In genomic region chrY:19026631-19027030, GRCh38 we compare ENCODE assay signal across 11 cellular contexts.
"Had no signal": no experiment of that assay in that cellular context is flagged by ENCODE, and none has a peak within 500 bp of the region (broad histone marks: within the 10 kb centered on the region; RNA-seq: fewer than 3 reads in every experiment).

No MANE protein-coding gene starts in this region.

- H3K36me3 ChIP-seq: HAP-1 had no signal

- FAIRE-seq: H1, H54 had no signal

- H3K4me3 Mint-ChIP-seq: GM23338, H9, HFFc6 had no signal

- ATAC-seq: GM23338, HCT116 had no signal

- DNase-seq: GM23248, GOT3, H7, H9, HCEC 1CT, HFFc6 had no signal

- H3K9ac ChIP-seq: GM23248 had no signal

- H2AFZ ChIP-seq: GM23248, GM23338 had no signal

- H3K9me3 ChIP-seq: HAP-1 had no signal

- H3K4me3 ChIP-seq: GM23248, GM23338, HAP-1 had no signal

- H3K4me1 ChIP-seq: HAP-1 had no signal

- H3K4me2 ChIP-seq: GM23338 had no signal

- H3K27ac ChIP-seq: GM23248 had no signal

- H3K4me1 Mint-ChIP-seq: H9 had no signal

- H3K27ac Mint-ChIP-seq: GM23338, H9, HFFc6 had no signal

- H3K9me3 Mint-ChIP-seq: H9, HFFc6 had no signal
